Comparison of ENCODE assay signal across 15 cellular contexts in the genomic region with DNA sequence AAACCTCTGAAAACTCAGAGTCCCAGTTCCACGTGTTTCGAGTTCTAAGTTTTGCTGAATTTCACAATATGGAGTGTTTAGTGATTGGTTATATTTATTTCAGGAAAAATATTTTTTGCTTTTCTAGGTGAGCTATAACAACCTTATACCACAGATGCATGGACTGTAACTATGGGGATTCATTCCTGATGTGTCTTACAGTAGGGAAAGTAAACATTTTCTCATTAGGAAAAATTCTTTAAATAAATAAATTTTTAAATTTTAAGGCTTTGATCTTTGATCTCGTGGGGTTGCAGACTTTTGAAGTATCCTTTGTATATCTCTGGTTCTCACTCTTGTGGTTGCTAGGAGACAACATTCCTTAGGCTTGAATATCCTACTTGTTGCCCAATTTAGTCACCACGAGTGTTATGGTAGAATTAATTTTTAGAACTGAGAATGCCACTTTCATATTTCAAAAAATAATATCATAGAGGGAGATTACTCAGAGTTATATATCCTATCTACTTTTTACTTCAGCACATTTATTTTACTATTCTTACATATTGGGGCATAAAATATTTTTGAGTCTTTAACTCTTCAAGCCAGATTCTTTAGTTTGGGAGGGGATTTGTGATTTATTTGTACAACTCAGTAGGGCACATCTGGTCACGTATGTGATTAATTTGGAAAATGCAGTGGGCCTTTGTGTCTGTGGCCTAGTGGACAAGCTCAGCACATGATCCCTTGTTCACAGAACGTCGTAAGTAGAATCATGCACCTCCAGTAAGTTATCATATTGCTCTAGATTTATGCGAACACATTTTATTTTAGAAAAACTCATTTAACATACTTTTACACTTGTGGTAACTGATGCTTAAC.
DNase-seq lines count a peak whose midpoint lies in the region; ATAC-seq and TF ChIP-seq lines count a peak whose summit lies in the region.
"Had no signal": no experiment of that assay in that cellular context is flagged by ENCODE, and none has a peak within 500 bp of the region (broad histone marks: within the 10 kb centered on the region; RNA-seq: fewer than 3 reads in every experiment).

No MANE protein-coding gene starts in this region.

- H3K36me3 Mint-ChIP-seq in chondrocyte (ENCODE audit: low read depth), result no peaks in the 10 kb centered on the region
- H3K36me3 Mint-ChIP-seq: CD4-positive, CD25-positive, alpha-beta regulatory T cell had no signal

- ATAC-seq in left lung (peak; percentile 89), HG03460 (IDR thresholded peaks at IDR 0.05; ENCODE audit: unreplicated experiment) (no peak)
- ATAC-seq: activated CD8-positive, alpha-beta T cell treated with anti-CD3 and anti-CD28 coated beads for 36 hours had no signal

- DNase-seq in AG09309 (ENCODE audit: low read depth), result peak; percentile 27
- peak; percentile 7 for DNase-seq in HT-29 (ENCODE audit: low spot score)
- no peak for DNase-seq in chondrocyte (ENCODE audit: low spot score)
- no peak for DNase-seq in left lung
- DNase-seq in activated naive CD4-positive, alpha-beta T cell treated with Interleukin-2 at 50 U/mL for 16 hours, result no peak
- no peak for DNase-seq in NCI-H1048 (lab: John Stamatoyannopoulos, UW)
- DNase-seq in HuH-7 (ENCODE audit: low spot score), result no peak
- DNase-seq: activated CD8-positive, alpha-beta T cell treated with anti-CD3 and anti-CD28 coated beads for 36 hours; activated naive CD4-positive, alpha-beta T cell treated with anti-CD3 and anti-CD28 coated beads for 36 hours; CD4-positive, CD25-positive, alpha-beta regulatory T cell; effector CD4-positive, alpha-beta T cell had no signal

- no peak overlapping the region for H3K4me3 ChIP-seq in AG09309 (ENCODE audit: control insufficient read depth, low read depth, low read length)
- no peak overlapping the region for H3K4me3 ChIP-seq in left lung
- H3K4me3 ChIP-seq: skin epidermis had no signal

- H3K27ac ChIP-seq in left lung, result peak overlapping the region in 1 of 2 donors; percentile 33
- H3K27ac ChIP-seq: KMS-11 had no signal

- no peaks in the 10 kb centered on the region for H3K4me1 ChIP-seq in left lung

- H3K4me3 Mint-ChIP-seq in chondrocyte (ENCODE audit: unreplicated experiment), result no peak overlapping the region
- H3K4me3 Mint-ChIP-seq: activated CD8-positive, alpha-beta T cell treated with anti-CD3 and anti-CD28 coated beads for 36 hours; activated naive CD4-positive, alpha-beta T cell treated with anti-CD3 and anti-CD28 coated beads for 36 hours; CD4-positive, CD25-positive, alpha-beta regulatory T cell; T-helper 1 cell treated with Interleukin-12 subunit alpha and Interleukin-12 subunit beta and Interleukin-4 antibody, amounts not matched to agents 30 μg/mL and 1 μg/mL, for 36 hours had no signal

- H3K9me3 Mint-ChIP-seq in chondrocyte (ENCODE audit: low read depth), result no peaks in the 10 kb centered on the region
- H3K9me3 Mint-ChIP-seq: activated naive CD4-positive, alpha-beta T cell treated with anti-CD3 and anti-CD28 coated beads for 36 hours; T-helper 1 cell treated with Interleukin-12 subunit alpha and Interleukin-12 subunit beta and Interleukin-4 antibody, amounts not matched to agents 30 μg/mL and 1 μg/mL, for 36 hours had no signal

- intact Hi-C loops in left lung (cut with DNase I), result no loop called here

- peak overlapping the region; percentile 38 for H3K27ac Mint-ChIP-seq in chondrocyte (ENCODE audit: unreplicated experiment)
- H3K27ac Mint-ChIP-seq: activated CD8-positive, alpha-beta T cell treated with anti-CD3 and anti-CD28 coated beads for 36 hours; activated naive CD4-positive, alpha-beta T cell treated with anti-CD3 and anti-CD28 coated beads for 36 hours; CD4-positive, CD25-positive, alpha-beta regulatory T cell; T-helper 1 cell treated with Interleukin-12 subunit alpha and Interleukin-12 subunit beta and Interleukin-4 antibody, amounts not matched to agents 30 μg/mL and 1 μg/mL, for 36 hours had no signal

- peaks cover 12% of the 10 kb centered on the region for H3K27me3 Mint-ChIP-seq in chondrocyte (ENCODE audit: low read depth)
- H3K27me3 Mint-ChIP-seq: CD4-positive, CD25-positive, alpha-beta regulatory T cell had no signal

- no peaks in the 10 kb centered on the region for H3K27me3 ChIP-seq in left lung

- H3K4me1 Mint-ChIP-seq in chondrocyte (ENCODE audit: low read depth), result peaks cover 17% of the 10 kb centered on the region

- TF ChIP-seq CTCF in AG09309 (IDR thresholded peaks at IDR 0.05; ENCODE audit: control insufficient read depth, insufficient read depth, low read depth, low read length, missing control alignments) (no peak), chondrocyte (IDR thresholded peaks at IDR 0.05) (no peak), left lung (IDR thresholded peaks at IDR 0.05) (no peak)

- no peaks in the 10 kb centered on the region for H3K36me3 ChIP-seq in left lung

- H3K9me3 ChIP-seq in left lung, result no peaks in the 10 kb centered on the region

Comparison
In these comparisons a context has a peak if more than half of its experiments do, and no peak if none do; other contexts are left out.
1. DNase-seq: peak in AG09309 (single experiment) and HT-29 (single experiment); none in chondrocyte (single experiment), left lung (0 of 2), activated naive CD4-positive, alpha-beta T cell treated with Interleukin-2 at 50 U/mL for 16 hours (single experiment), NCI-H1048 (single experiment) and HuH-7 (single experiment).